ENCODE assay signal across 1 cellular context in the genomic region with DNA sequence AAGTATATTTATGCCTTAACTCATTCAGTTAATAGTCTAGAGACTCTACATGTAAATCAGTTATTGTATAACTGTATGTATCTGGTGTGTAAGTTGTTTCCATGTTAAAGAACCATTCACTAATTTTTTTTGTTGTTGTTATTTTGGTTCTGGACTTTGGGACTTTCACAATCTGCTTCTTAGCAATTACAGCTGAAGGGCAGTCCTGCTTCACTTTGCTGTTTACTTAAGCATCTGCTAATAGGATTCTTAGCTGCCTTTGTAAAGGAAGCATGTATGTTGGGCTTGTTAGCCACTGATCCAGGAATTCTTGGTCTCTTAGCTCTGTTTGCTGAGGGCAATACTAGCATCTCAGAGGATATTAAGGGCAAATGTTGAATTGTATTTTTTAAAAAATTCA.
TF ChIP-seq lines count a peak whose summit lies in the region.

No MANE protein-coding gene starts in this region.

TF ChIP-seq in HepG2, 621 proteins besides CTCF, POLR2A, EP300 and RAD21 (continued from another document and continues in another):
- TF ChIP-seq, protein P1, sequence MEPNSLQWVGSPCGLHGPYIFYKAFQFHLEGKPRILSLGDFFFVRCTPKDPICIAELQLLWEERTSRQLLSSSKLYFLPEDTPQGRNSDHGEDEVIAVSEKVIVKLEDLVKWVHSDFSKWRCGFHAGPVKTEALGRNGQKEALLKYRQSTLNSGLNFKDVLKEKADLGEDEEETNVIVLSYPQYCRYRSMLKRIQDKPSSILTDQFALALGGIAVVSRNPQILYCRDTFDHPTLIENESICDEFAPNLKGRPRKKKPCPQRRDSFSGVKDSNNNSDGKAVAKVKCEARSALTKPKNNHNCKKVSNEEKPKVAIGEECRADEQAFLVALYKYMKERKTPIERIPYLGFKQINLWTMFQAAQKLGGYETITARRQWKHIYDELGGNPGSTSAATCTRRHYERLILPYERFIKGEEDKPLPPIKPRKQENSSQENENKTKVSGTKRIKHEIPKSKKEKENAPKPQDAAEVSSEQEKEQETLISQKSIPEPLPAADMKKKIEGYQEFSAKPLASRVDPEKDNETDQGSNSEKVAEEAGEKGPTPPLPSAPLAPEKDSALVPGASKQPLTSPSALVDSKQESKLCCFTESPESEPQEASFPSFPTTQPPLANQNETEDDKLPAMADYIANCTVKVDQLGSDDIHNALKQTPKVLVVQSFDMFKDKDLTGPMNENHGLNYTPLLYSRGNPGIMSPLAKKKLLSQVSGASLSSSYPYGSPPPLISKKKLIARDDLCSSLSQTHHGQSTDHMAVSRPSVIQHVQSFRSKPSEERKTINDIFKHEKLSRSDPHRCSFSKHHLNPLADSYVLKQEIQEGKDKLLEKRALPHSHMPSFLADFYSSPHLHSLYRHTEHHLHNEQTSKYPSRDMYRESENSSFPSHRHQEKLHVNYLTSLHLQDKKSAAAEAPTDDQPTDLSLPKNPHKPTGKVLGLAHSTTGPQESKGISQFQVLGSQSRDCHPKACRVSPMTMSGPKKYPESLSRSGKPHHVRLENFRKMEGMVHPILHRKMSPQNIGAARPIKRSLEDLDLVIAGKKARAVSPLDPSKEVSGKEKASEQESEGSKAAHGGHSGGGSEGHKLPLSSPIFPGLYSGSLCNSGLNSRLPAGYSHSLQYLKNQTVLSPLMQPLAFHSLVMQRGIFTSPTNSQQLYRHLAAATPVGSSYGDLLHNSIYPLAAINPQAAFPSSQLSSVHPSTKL (CRISPR knock-in tag; IDR thresholded peaks at IDR 0.05), result peak; percentile 87
- no peak for TF ChIP-seq ZNF737 (CRISPR knock-in tag; IDR thresholded peaks at IDR 0.05; ENCODE audit: borderline replicate concordance)
- no peak for TF ChIP-seq HNRNPUL1 (IDR thresholded peaks at IDR 0.05; ENCODE audit: low read depth, low read length)
- no peak for TF ChIP-seq PLRG1 (conservative IDR thresholded peaks at IDR 0.05)
- no peak for TF ChIP-seq MXI1 (IDR thresholded peaks at IDR 0.05; ENCODE audit: borderline replicate concordance, low read depth, low read length)
- peak; percentile 59; the same call in 1 of the 2 replicates for TF ChIP-seq FOXK1 (CRISPR knock-in tag; IDR thresholded peaks at IDR 0.05; ENCODE audit: borderline replicate concordance, low read depth)
- peak; percentile 62; the same call in 1 of the 2 replicates for TF ChIP-seq RXRB (CRISPR knock-in tag; IDR thresholded peaks at IDR 0.05; ENCODE audit: borderline replicate concordance)
- no peak for TF ChIP-seq ZNF263 (CRISPR knock-in tag; IDR thresholded peaks at IDR 0.05)
- TF ChIP-seq, protein P2, sequence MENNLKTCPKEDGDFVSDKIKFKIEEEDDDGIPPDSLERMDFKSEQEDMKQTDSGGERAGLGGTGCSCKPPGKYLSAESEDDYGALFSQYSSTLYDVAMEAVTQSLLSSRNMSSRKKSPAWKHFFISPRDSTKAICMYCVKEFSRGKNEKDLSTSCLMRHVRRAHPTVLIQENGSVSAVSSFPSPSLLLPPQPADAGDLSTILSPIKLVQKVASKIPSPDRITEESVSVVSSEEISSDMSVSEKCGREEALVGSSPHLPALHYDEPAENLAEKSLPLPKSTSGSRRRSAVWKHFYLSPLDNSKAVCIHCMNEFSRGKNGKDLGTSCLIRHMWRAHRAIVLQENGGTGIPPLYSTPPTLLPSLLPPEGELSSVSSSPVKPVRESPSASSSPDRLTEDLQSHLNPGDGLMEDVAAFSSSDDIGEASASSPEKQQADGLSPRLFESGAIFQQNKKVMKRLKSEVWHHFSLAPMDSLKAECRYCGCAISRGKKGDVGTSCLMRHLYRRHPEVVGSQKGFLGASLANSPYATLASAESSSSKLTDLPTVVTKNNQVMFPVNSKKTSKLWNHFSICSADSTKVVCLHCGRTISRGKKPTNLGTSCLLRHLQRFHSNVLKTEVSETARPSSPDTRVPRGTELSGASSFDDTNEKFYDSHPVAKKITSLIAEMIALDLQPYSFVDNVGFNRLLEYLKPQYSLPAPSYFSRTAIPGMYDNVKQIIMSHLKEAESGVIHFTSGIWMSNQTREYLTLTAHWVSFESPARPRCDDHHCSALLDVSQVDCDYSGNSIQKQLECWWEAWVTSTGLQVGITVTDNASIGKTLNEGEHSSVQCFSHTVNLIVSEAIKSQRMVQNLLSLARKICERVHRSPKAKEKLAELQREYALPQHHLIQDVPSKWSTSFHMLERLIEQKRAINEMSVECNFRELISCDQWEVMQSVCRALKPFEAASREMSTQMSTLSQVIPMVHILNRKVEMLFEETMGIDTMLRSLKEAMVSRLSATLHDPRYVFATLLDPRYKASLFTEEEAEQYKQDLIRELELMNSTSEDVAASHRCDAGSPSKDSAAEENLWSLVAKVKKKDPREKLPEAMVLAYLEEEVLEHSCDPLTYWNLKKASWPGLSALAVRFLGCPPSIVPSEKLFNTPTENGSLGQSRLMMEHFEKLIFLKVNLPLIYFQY (CRISPR knock-in tag; IDR thresholded peaks at IDR 0.05; ENCODE audit: borderline replicate concordance), result no peak
- TF ChIP-seq, protein P3, sequence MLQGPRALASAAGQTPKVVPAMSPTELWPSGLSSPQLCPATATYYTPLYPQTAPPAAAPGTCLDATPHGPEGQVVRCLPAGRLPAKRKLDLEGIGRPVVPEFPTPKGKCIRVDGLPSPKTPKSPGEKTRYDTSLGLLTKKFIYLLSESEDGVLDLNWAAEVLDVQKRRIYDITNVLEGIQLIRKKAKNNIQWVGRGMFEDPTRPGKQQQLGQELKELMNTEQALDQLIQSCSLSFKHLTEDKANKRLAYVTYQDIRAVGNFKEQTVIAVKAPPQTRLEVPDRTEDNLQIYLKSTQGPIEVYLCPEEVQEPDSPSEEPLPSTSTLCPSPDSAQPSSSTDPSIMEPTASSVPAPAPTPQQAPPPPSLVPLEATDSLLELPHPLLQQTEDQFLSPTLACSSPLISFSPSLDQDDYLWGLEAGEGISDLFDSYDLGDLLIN (CRISPR knock-in tag; IDR thresholded peaks at IDR 0.05; ENCODE audit: borderline replicate concordance), result no peak
- TF ChIP-seq, protein P4, sequence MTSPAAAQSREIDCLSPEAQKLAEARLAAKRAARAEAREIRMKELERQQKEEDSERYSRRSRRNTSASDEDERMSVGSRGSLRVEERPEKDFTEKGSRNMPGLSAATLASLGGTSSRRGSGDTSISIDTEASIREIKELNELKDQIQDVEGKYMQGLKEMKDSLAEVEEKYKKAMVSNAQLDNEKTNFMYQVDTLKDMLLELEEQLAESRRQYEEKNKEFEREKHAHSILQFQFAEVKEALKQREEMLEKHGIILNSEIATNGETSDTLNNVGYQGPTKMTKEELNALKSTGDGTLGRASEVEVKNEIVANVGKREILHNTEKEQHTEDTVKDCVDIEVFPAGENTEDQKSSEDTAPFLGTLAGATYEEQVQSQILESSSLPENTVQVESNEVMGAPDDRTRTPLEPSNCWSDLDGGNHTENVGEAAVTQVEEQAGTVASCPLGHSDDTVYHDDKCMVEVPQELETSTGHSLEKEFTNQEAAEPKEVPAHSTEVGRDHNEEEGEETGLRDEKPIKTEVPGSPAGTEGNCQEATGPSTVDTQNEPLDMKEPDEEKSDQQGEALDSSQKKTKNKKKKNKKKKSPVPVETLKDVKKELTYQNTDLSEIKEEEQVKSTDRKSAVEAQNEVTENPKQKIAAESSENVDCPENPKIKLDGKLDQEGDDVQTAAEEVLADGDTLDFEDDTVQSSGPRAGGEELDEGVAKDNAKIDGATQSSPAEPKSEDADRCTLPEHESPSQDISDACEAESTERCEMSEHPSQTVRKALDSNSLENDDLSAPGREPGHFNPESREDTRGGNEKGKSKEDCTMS (CRISPR knock-in tag; conservative IDR thresholded peaks at IDR 0.05), result no peak
- TF ChIP-seq, protein P5, sequence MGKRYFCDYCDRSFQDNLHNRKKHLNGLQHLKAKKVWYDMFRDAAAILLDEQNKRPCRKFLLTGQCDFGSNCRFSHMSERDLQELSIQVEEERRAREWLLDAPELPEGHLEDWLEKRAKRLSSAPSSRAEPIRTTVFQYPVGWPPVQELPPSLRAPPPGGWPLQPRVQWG (CRISPR knock-in tag; IDR thresholded peaks at IDR 0.05; ENCODE audit: borderline replicate concordance, low read depth), result no peak
- no peak for TF ChIP-seq CENPX (CRISPR knock-in tag; IDR thresholded peaks at IDR 0.05)
- TF ChIP-seq SOX13 (IDR thresholded peaks at IDR 0.05), result no peak
- peak in 1 of 2 experiments; percentile 79; a peak in 2 of 4 replicates for TF ChIP-seq SOX13 (CRISPR knock-in tag; conservative IDR thresholded peaks at IDR 0.05 in 1 of 2, IDR thresholded peaks at IDR 0.05 in 1 of 2)
- TF ChIP-seq GATAD2A (CRISPR knock-in tag; IDR thresholded peaks at IDR 0.05), result peak; percentile 81; the same call in 1 of the 2 replicates
- no peak for TF ChIP-seq ZFP41 (CRISPR knock-in tag; IDR thresholded peaks at IDR 0.05; ENCODE audit: borderline replicate concordance)
- no peak for TF ChIP-seq STAT5B (CRISPR knock-in tag; IDR thresholded peaks at IDR 0.05)
- no peak for TF ChIP-seq MAFF (IDR thresholded peaks at IDR 0.05; ENCODE audit: low read depth, low read length)
- TF ChIP-seq ZSCAN31 (CRISPR knock-in tag; IDR thresholded peaks at IDR 0.05; ENCODE audit: low read depth), result no peak
- 0 out of 2 replicates have a peak, but pooled peaks have one; percentile 27 for TF ChIP-seq GFI1 (CRISPR knock-in tag; IDR thresholded peaks at IDR 0.05; ENCODE audit: borderline replicate concordance)
- TF ChIP-seq KDM5B (CRISPR knock-in tag; IDR thresholded peaks at IDR 0.05; ENCODE audit: borderline replicate concordance), result no peak
- 0 out of 2 replicates have a peak, but pooled peaks have one; percentile 37 for TF ChIP-seq TBX3 (IDR thresholded peaks at IDR 0.05; ENCODE audit: borderline replicate concordance)
- TF ChIP-seq FLYWCH1 (CRISPR knock-in tag; IDR thresholded peaks at IDR 0.05), result no peak
- TF ChIP-seq ZNF33B (CRISPR knock-in tag; IDR thresholded peaks at IDR 0.05), result no peak
- no peak for TF ChIP-seq CBX2 (IDR thresholded peaks at IDR 0.05; ENCODE audit: low read depth, low read length)
- TF ChIP-seq CBX2 (CRISPR knock-in tag; IDR thresholded peaks at IDR 0.05; ENCODE audit: low read depth), result no peak
- TF ChIP-seq NAIF1 (CRISPR knock-in tag; IDR thresholded peaks at IDR 0.05; ENCODE audit: borderline replicate concordance), result no peak
- no peak for TF ChIP-seq SETDB1 (CRISPR knock-in tag; IDR thresholded peaks at IDR 0.05; ENCODE audit: borderline replicate concordance)
- no peak for TF ChIP-seq MIER2 (CRISPR knock-in tag; IDR thresholded peaks at IDR 0.05)
- TF ChIP-seq JUN (CRISPR knock-in tag; IDR thresholded peaks at IDR 0.05), result no peak
- no peak for TF ChIP-seq HOXA7 (CRISPR knock-in tag; IDR thresholded peaks at IDR 0.05)
- TF ChIP-seq ZNF24 (IDR thresholded peaks at IDR 0.05), result no peak
- no peak for TF ChIP-seq KDM2A (CRISPR knock-in tag; IDR thresholded peaks at IDR 0.05; ENCODE audit: borderline replicate concordance, low read depth)
- TF ChIP-seq ZNF451 (CRISPR knock-in tag; IDR thresholded peaks at IDR 0.05), result no peak
- no peak for TF ChIP-seq PHF5A (CRISPR knock-in tag; IDR thresholded peaks at IDR 0.05; ENCODE audit: low read depth, unreplicated experiment)
- 0 out of 2 replicates have a peak, but pooled peaks have one; percentile 19 for TF ChIP-seq SP5 (CRISPR knock-in tag; IDR thresholded peaks at IDR 0.05; ENCODE audit: borderline replicate concordance, low read depth)
- peak; percentile 39; the same call in 1 of the 2 replicates for TF ChIP-seq SALL1 (CRISPR knock-in tag; IDR thresholded peaks at IDR 0.05)
- TF ChIP-seq, protein P6, sequence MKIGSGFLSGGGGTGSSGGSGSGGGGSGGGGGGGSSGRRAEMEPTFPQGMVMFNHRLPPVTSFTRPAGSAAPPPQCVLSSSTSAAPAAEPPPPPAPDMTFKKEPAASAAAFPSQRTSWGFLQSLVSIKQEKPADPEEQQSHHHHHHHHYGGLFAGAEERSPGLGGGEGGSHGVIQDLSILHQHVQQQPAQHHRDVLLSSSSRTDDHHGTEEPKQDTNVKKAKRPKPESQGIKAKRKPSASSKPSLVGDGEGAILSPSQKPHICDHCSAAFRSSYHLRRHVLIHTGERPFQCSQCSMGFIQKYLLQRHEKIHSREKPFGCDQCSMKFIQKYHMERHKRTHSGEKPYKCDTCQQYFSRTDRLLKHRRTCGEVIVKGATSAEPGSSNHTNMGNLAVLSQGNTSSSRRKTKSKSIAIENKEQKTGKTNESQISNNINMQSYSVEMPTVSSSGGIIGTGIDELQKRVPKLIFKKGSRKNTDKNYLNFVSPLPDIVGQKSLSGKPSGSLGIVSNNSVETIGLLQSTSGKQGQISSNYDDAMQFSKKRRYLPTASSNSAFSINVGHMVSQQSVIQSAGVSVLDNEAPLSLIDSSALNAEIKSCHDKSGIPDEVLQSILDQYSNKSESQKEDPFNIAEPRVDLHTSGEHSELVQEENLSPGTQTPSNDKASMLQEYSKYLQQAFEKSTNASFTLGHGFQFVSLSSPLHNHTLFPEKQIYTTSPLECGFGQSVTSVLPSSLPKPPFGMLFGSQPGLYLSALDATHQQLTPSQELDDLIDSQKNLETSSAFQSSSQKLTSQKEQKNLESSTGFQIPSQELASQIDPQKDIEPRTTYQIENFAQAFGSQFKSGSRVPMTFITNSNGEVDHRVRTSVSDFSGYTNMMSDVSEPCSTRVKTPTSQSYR (CRISPR knock-in tag; IDR thresholded peaks at IDR 0.05; ENCODE audit: borderline replicate concordance), result no peak
- peak; percentile 63; the same call in 1 of the 2 replicates for TF ChIP-seq LCORL (IDR thresholded peaks at IDR 0.05)
- peak; percentile 43; the same call in 1 of the 2 replicates for TF ChIP-seq LCORL (CRISPR knock-in tag; IDR thresholded peaks at IDR 0.05)
- TF ChIP-seq NR2F6 (IDR thresholded peaks at IDR 0.05), result no peak; the same call in 1 of the 2 replicates
- TF ChIP-seq NR2F6 (CRISPR knock-in tag; IDR thresholded peaks at IDR 0.05), result 0 out of 2 replicates have a peak, but pooled peaks have one; percentile 24
- TF ChIP-seq HDAC2 (CRISPR knock-in tag; IDR thresholded peaks at IDR 0.05), result peak; percentile 70
- no peak for TF ChIP-seq TEAD2 (CRISPR knock-in tag; IDR thresholded peaks at IDR 0.05)
- TF ChIP-seq SMAD9 (CRISPR knock-in tag; IDR thresholded peaks at IDR 0.05), result no peak
- TF ChIP-seq, protein P7, sequence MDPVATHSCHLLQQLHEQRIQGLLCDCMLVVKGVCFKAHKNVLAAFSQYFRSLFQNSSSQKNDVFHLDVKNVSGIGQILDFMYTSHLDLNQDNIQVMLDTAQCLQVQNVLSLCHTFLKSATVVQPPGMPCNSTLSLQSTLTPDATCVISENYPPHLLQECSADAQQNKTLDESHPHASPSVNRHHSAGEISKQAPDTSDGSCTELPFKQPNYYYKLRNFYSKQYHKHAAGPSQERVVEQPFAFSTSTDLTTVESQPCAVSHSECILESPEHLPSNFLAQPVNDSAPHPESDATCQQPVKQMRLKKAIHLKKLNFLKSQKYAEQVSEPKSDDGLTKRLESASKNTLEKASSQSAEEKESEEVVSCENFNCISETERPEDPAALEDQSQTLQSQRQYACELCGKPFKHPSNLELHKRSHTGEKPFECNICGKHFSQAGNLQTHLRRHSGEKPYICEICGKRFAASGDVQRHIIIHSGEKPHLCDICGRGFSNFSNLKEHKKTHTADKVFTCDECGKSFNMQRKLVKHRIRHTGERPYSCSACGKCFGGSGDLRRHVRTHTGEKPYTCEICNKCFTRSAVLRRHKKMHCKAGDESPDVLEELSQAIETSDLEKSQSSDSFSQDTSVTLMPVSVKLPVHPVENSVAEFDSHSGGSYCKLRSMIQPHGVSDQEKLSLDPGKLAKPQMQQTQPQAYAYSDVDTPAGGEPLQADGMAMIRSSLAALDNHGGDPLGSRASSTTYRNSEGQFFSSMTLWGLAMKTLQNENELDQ (CRISPR knock-in tag; IDR thresholded peaks at IDR 0.05; ENCODE audit: borderline replicate concordance), result no peak
- no peak for TF ChIP-seq ZNF780A (CRISPR knock-in tag; IDR thresholded peaks at IDR 0.05)
- TF ChIP-seq AHR (CRISPR knock-in tag; IDR thresholded peaks at IDR 0.05), result no peak
- no peak for TF ChIP-seq CBFB (CRISPR knock-in tag; IDR thresholded peaks at IDR 0.05)
- TF ChIP-seq SCMH1 (CRISPR knock-in tag; IDR thresholded peaks at IDR 0.05; ENCODE audit: borderline replicate concordance), result no peak
- TF ChIP-seq KLF12 (CRISPR knock-in tag; IDR thresholded peaks at IDR 0.05; ENCODE audit: borderline replicate concordance), result no peak
- no peak for TF ChIP-seq MED13 (CRISPR knock-in tag; IDR thresholded peaks at IDR 0.05)
